ENCODE assay signal across 19 cellular contexts in genomic region chr6:14235653-14236356, GRCh38.
"Had no signal": no experiment of that assay in that cellular context is flagged by ENCODE, and none has a peak within 500 bp of the region (broad histone marks: within the 10 kb centered on the region; RNA-seq: fewer than 3 reads in every experiment).

No MANE protein-coding gene starts in this region.

- H3K4me1 ChIP-seq: gastroesophageal sphincter, heart right ventricle, tibial artery had no signal

- H3K4me3 ChIP-seq: body of pancreas, cardiac muscle cell, gastroesophageal sphincter, heart right ventricle, left lung, lung, tibial artery had no signal

- H3K4me3 Mint-ChIP-seq: activated CD4-positive, alpha-beta memory T cell treated with anti-CD3 and anti-CD28 coated beads for 36 hours; activated naive CD4-positive, alpha-beta T cell treated with anti-CD3 and anti-CD28 coated beads, Interleukin-2, amount 10 ng/mL, durations not matched to agents 7 days and 5 days; natural killer cell; stimulated activated naive CD8-positive, alpha-beta T cell treated with anti-CD3 and anti-CD28 coated beads, Interleukin-15, Interleukin-2, amounts not matched to agents 100 ng/mL and 50 ng/mL, for 24 hours; T-helper 17 cell had no signal

- H3K36me3 Mint-ChIP-seq: activated CD4-positive, alpha-beta memory T cell treated with anti-CD3 and anti-CD28 coated beads for 36 hours; activated naive CD4-positive, alpha-beta T cell treated with anti-CD3 and anti-CD28 coated beads, Interleukin-2, amount 10 ng/mL, durations not matched to agents 7 days and 5 days; natural killer cell had no signal

- H3K27ac ChIP-seq: body of pancreas, cardiac muscle cell, epithelial cell of prostate, gastroesophageal sphincter, heart right ventricle, left lung, tibial artery had no signal

- H3K4me1 Mint-ChIP-seq: T-helper 17 cell had no signal

- DNase-seq: activated CD4-positive, alpha-beta memory T cell treated with anti-CD3 and anti-CD28 coated beads for 36 hours; activated CD4-positive, alpha-beta T cell treated with anti-CD3 and anti-CD28 coated beads for 48 hours; activated effector memory CD4-positive, alpha-beta T cell treated with anti-CD3 and anti-CD28 coated beads, Interleukin-2, amount 50 U/mL, for 16 hours; activated naive CD4-positive, alpha-beta T cell treated with anti-CD3 and anti-CD28 coated beads, Interleukin-2, amount 10 ng/mL, durations not matched to agents 7 days and 5 days; activated T-cell treated with anti-CD3 and anti-CD28 coated beads for 4 hours; body of pancreas; heart right ventricle; kidney; left lung; natural killer cell; stimulated activated CD4-positive, alpha-beta T cell treated with anti-CD3 and anti-CD28 coated beads, Interleukin-4, amount 100 ng/mL, for 24 hours; substantia nigra; T-helper 17 cell; tibial artery had no signal

- ATAC-seq: body of pancreas, gastroesophageal sphincter, left lung, T-helper 17 cell had no signal

- H3K27ac Mint-ChIP-seq: activated CD4-positive, alpha-beta memory T cell treated with anti-CD3 and anti-CD28 coated beads for 36 hours; activated naive CD4-positive, alpha-beta T cell treated with anti-CD3 and anti-CD28 coated beads, Interleukin-2, amount 10 ng/mL, durations not matched to agents 7 days and 5 days; natural killer cell; stimulated activated naive CD8-positive, alpha-beta T cell treated with anti-CD3 and anti-CD28 coated beads, Interleukin-15, Interleukin-2, amounts not matched to agents 100 ng/mL and 50 ng/mL, for 24 hours; T-helper 17 cell had no signal

- H3K9me3 Mint-ChIP-seq: activated naive CD4-positive, alpha-beta T cell treated with anti-CD3 and anti-CD28 coated beads, Interleukin-2, amount 10 ng/mL, durations not matched to agents 7 days and 5 days had no signal

- H3K27me3 Mint-ChIP-seq: activated CD4-positive, alpha-beta memory T cell treated with anti-CD3 and anti-CD28 coated beads for 36 hours; activated naive CD4-positive, alpha-beta T cell treated with anti-CD3 and anti-CD28 coated beads, Interleukin-2, amount 10 ng/mL, durations not matched to agents 7 days and 5 days; stimulated activated naive CD8-positive, alpha-beta T cell treated with anti-CD3 and anti-CD28 coated beads, Interleukin-15, Interleukin-2, amounts not matched to agents 100 ng/mL and 50 ng/mL, for 24 hours had no signal

- H3K27me3 ChIP-seq: body of pancreas, cardiac muscle cell, gastroesophageal sphincter, heart right ventricle, left lung, tibial artery had no signal

- H3K9me3 ChIP-seq: body of pancreas, gastroesophageal sphincter, tibial artery had no signal

- H3K36me3 ChIP-seq: cardiac muscle cell, gastroesophageal sphincter, heart right ventricle, left lung, tibial artery had no signal
